8 cellular contexts compared by ENCODE assay signal in genomic region chr17:79843917-79844815, GRCh38. TPM values are rescaled to one million over a fixed set of nuclear protein-coding genes. Genes with fewer than 3 reads are reported as not detected.
DNase-seq lines count a peak whose midpoint lies in the region; ATAC-seq, FAIRE-seq and TF ChIP-seq lines count a peak whose summit lies in the region.

No MANE protein-coding gene starts in this region.

- POLR2A ChIA-PET in K562 (lab: Yijun Ruan, JAX), result interaction anchor here (0.7 kb wide), 1 partner anchor 77 kb away, joined by 3 read pairs; no protein-coding TSS in a partner anchor

- H3K79me2 ChIP-seq in MM.1S (ENCODE audit: low read length), result no peaks in the 10 kb centered on the region
- no peaks in the 10 kb centered on the region; the same call in 2 of the 3 replicates for H3K79me2 ChIP-seq in K562 (ENCODE audit: control insufficient read depth, insufficient read depth, low read length)

- no peaks in the 10 kb centered on the region for H3K9me1 ChIP-seq in K562 (ENCODE audit: control insufficient read depth, insufficient read depth, low read length)

- no peak for TF ChIP-seq POLR2A in K562 (conservative IDR thresholded peaks at IDR 0.05)

- no TSS peak for BruUV-seq in K562 (replicated peaks; lab: Mats Ljungman, UMichigan)

- no peak for FAIRE-seq in K562 (lab: Jason Lieb, UNC)

- no peaks in the 10 kb centered on the region for H3K9me2 ChIP-seq in MM.1S (replicated peaks; ENCODE audit: insufficient read depth, low read length)

- in situ Hi-C loops in K562 (cut with MboI), result no loop called here

- H3K9ac ChIP-seq in MM.1S (ENCODE audit: low read length) (no peak overlapping the region), K562 (ENCODE audit: insufficient read depth in 1 of 2, low read depth in 2 of 2, low read length in 2 of 2) (no peak overlapping the region; a peak in 2 of 4 replicates), iPS-20b (ENCODE audit: low read depth, low read length) (no peak overlapping the region)

- DNase-seq in D341Med (ENCODE audit: low spot score) (peak; percentile 85), MM.1S (no peak), K562 (ENCODE audit: extremely low read depth in 1 of 4, low spot score in 3 of 4) (no peak)
- DNase-seq in activated naive CD4-positive, alpha-beta T cell treated with Interleukin-2 at 50 U/mL for 16 hours, result no peak

- H3K36me3 ChIP-seq in MM.1S (replicated peaks; ENCODE audit: insufficient read depth, low read length) (no peaks in the 10 kb centered on the region), K562 (ENCODE audit: control insufficient read depth, insufficient read depth, low read length) (no peaks in the 10 kb centered on the region), iPS-20b (ENCODE audit: insufficient read depth, low read depth, low read length) (no peaks in the 10 kb centered on the region)

- intact Hi-C loops in K562 (cut with micrococcal nuclease), result no loop called here

- no peaks in the 10 kb centered on the region for H3K9me3 ChIP-seq in MM.1S (replicated peaks; ENCODE audit: insufficient read depth, low read length)
- no peaks in the 10 kb centered on the region for H3K9me3 ChIP-seq in K562 (replicated peaks; ENCODE audit: control insufficient read depth, insufficient read depth, low read depth, low read length)
- H3K9me3 ChIP-seq in iPS-20b (ENCODE audit: insufficient read depth, low read depth, low read length), result peaks cover 10% of the 10 kb centered on the region; the same call in 1 of the 2 replicates

- TF ChIP-seq CTCF in MM.1S (IDR thresholded peaks at IDR 0.05; ENCODE audit: low read length) (no peak), K562 (IDR thresholded peaks at IDR 0.05 in 2 of 3, conservative IDR thresholded peaks at IDR 0.05 in 1 of 3; ENCODE audit: insufficient read depth in 2 of 3, low read depth in 1 of 3, low read length in 3 of 3) (no peak)

- no peak for TF ChIP-seq RAD21 in K562 (CRISPR knock-in tag; conservative IDR thresholded peaks at IDR 0.05 in 1 of 2, IDR thresholded peaks at IDR 0.05 in 1 of 2)

- CTCF ChIA-PET in K562 (lab: Yijun Ruan, JAX; ENCODE audit: low intra/inter-chr PET ratio), result no interaction called here

- H2AFZ ChIP-seq in MM.1S (ENCODE audit: low read length) (no peak overlapping the region), K562 (ENCODE audit: low read depth, low read length) (no peak overlapping the region)

- TF ChIP-seq EP300 in K562 (IDR thresholded peaks at IDR 0.05; ENCODE audit: low read length), result no peak

- no peaks in the 10 kb centered on the region for H3K4me1 ChIP-seq in MM.1S (ENCODE audit: low read length)
- peaks cover 21 to 62% of the 10 kb centered on the region in 2 experiments for H3K4me1 ChIP-seq in K562 (replicated peaks in 1 of 2; ENCODE audit: control insufficient read depth in 2 of 2, insufficient read depth in 2 of 2, low read length in 2 of 2)
- no peaks in the 10 kb centered on the region; the same call in 1 of the 2 replicates for H3K4me1 ChIP-seq in iPS-20b (ENCODE audit: insufficient read depth, low read length)

- WGBS in K562 (ENCODE audit: insufficient coverage, low coverage, missing lambda C conversion rate), result 66% methylated on average over 6 of the region's 84 CpGs

- ATAC-seq in K562 (no peak), GM18858 (IDR thresholded peaks at IDR 0.05; ENCODE audit: unreplicated experiment) (no peak), HG03025 (IDR thresholded peaks at IDR 0.05; ENCODE audit: low FRiP score, unreplicated experiment) (no peak)

- H3K4me3 ChIP-seq in MM.1S (ENCODE audit: low read length) (peak overlapping the region; percentile 36; the same call in 1 of the 2 replicates), K562 (no peak overlapping the region), iPS-20b (ENCODE audit: low read length) (peak overlapping the region; percentile 51; the same call in 1 of the 2 replicates), skin epidermis (peak overlapping the region; percentile 24 to 51 (median 41))

- H3K4me2 ChIP-seq in MM.1S (ENCODE audit: low read depth, low read length) (peak overlapping the region; percentile 71), K562 (ENCODE audit: insufficient read depth, low read length) (no peak overlapping the region)

- H3F3A ChIP-seq in MM.1S (ENCODE audit: insufficient read depth, low read length), result no peaks in the 10 kb centered on the region

- peaks cover 3% of the 10 kb centered on the region; the same call in 1 of the 2 replicates for H4K20me1 ChIP-seq in MM.1S (ENCODE audit: insufficient read depth, low read length)
- H4K20me1 ChIP-seq in K562 (replicated peaks; ENCODE audit: control insufficient read depth, insufficient read depth, low read length), result no peaks in the 10 kb centered on the region

- H3K27me3 ChIP-seq in MM.1S (replicated peaks; ENCODE audit: insufficient read depth, low read length) (peaks cover 91% of the 10 kb centered on the region), K562 (ENCODE audit: control insufficient read depth in 2 of 2, insufficient read depth in 2 of 2, low read length in 2 of 2) (no peaks in the 10 kb centered on the region; a peak in 1 of 5 replicates), iPS-20b (ENCODE audit: insufficient read depth, low read length) (peaks cover 94% of the 10 kb centered on the region)

- H3K27ac ChIP-seq in MM.1S (ENCODE audit: low read length) (no peak overlapping the region), K562 (ENCODE audit: extremely low read depth, low read depth, low read length) (no peak overlapping the region), iPS-20b (ENCODE audit: low read length) (no peak overlapping the region), skin epidermis (peak overlapping the region in 19 of 21 experiments; percentile 4 to 87 (median 56))

TF ChIP-seq in K562, 482 proteins besides CTCF, POLR2A, EP300 and RAD21:
- TF ChIP-seq TAF9B (IDR thresholded peaks at IDR 0.05; ENCODE audit: partially characterized antibody) (no peak), ZBTB33 (CRISPR knock-in tag; IDR thresholded peaks at IDR 0.05) (peak; percentile 62; the same call in 1 of the 2 replicates)

RNA-seq across cellular contexts. Expression of gene CBX4, which starts 4.9 kb away (rescaled TPM):
- 13.6 and 28.0 TPM in 2 replicates for total RNA-seq in K562 (2011; cell fraction: chromatin; rRNA removed; ENCODE audit: low replicate concordance)
- total RNA-seq in K562 (2011; cell fraction: nucleolus; rRNA removed), result 26.3 and 29.6 TPM in 2 replicates
- 11.0 and 15.7 TPM in 2 replicates for total RNA-seq in K562 (2011; cell fraction: nucleoplasm; rRNA removed)
- total RNA-seq in K562 (2014; rRNA removed) (42.3 and 42.4 TPM in 2 replicates), K562 (2014; rRNA removed; fragmentation: Illumina TruSeq; extraction: Trizol) (4.4 and 4.7 TPM in 2 replicates), K562 (2015; rRNA removed; fragmentation: Illumina TruSeq; extraction: Trizol) (13.5 and 14.7 TPM in 2 replicates), K562 (2021) (48.5 and 50.5 TPM in 2 replicates)
- polyA plus RNA-seq in K562 (2011; rRNA removed) (7.8 and 13.5 TPM in 2 replicates), K562 (2014; fragmentation: Illumina TruSeq; extraction: Trizol) (10.0 and 16.4 TPM in 2 replicates), K562 (2014; fragmentation: Nextera tagmentation; extraction: Ambion mirVana) (1 to 10 TPM in 1 of 2 experiments, under 1 TPM in 1; 0.98 to 1.1 TPM), K562 (2014; rRNA removed) (34.8 and 40.7 TPM in 2 replicates)
- 12.6 and 29.1 TPM in 2 replicates for polyA plus RNA-seq in K562 (2011; cell fraction: cytosol; rRNA removed)
- polyA plus RNA-seq in K562 (2011; cell fraction: nucleus; rRNA removed), result 23.9 and 38.8 TPM in 2 replicates
- polyA plus RNA-seq in K562 (2012), result 22.9 and 60.2 TPM in 2 replicates
- polyA minus RNA-seq in K562 (2011; rRNA and poly(A)+ RNA removed), result 7.2 and 7.6 TPM in 2 replicates
- polyA minus RNA-seq in K562 (2011; cell fraction: cytosol; rRNA and poly(A)+ RNA removed), result 18.7 and 24.1 TPM in 2 replicates
- 12.4 and 16.4 TPM in 2 replicates for polyA minus RNA-seq in K562 (2011; cell fraction: nucleus; rRNA and poly(A)+ RNA removed)

RNA-seq across cellular contexts. Expression of gene CBX8, which starts 47.3 kb away (rescaled TPM):
- 2.1 and 2.7 TPM in 2 replicates for total RNA-seq in K562 (2011; cell fraction: chromatin; rRNA removed; ENCODE audit: low replicate concordance)
- 2.3 and 2.9 TPM in 2 replicates for total RNA-seq in K562 (2011; cell fraction: nucleolus; rRNA removed)
- total RNA-seq in K562 (2011; cell fraction: nucleoplasm; rRNA removed), result 2.0 and 2.7 TPM in 2 replicates
- total RNA-seq in K562 (2014; rRNA removed) (4.9 and 7.1 TPM in 2 replicates), K562 (2014; rRNA removed; fragmentation: Illumina TruSeq; extraction: Trizol) (1.8 and 1.9 TPM in 2 replicates), K562 (2015; rRNA removed; fragmentation: Illumina TruSeq; extraction: Trizol) (6.6 and 6.7 TPM in 2 replicates), K562 (2021) (11.9 and 12.0 TPM in 2 replicates)
- polyA plus RNA-seq in K562 (2011; rRNA removed) (0.52 and 0.72 TPM in 2 replicates), K562 (2014; fragmentation: Illumina TruSeq; extraction: Trizol) (2.6 and 3.4 TPM in 2 replicates), K562 (2014; fragmentation: Nextera tagmentation; extraction: Ambion mirVana) (under 1 TPM; 0.08 to 0.21 TPM), K562 (2014; rRNA removed) (4.7 and 6.7 TPM in 2 replicates)
- 0.80 and 1.1 TPM in 2 replicates for polyA plus RNA-seq in K562 (2011; cell fraction: cytosol; rRNA removed)
- polyA plus RNA-seq in K562 (2011; cell fraction: nucleus; rRNA removed), result 2.4 and 2.6 TPM in 2 replicates
- polyA plus RNA-seq in K562 (2012), result 5.7 and 8.8 TPM in 2 replicates
- polyA minus RNA-seq in K562 (2011; rRNA and poly(A)+ RNA removed), result 0.45 and 0.56 TPM in 2 replicates
- polyA minus RNA-seq in K562 (2011; cell fraction: cytosol; rRNA and poly(A)+ RNA removed), result 0.86 and 2.7 TPM in 2 replicates
- 0.67 and 2.1 TPM in 2 replicates for polyA minus RNA-seq in K562 (2011; cell fraction: nucleus; rRNA and poly(A)+ RNA removed)

Comparison
In these comparisons a context has a peak if more than half of its experiments do, and no peak if none do; other contexts are left out.
1. H3K27ac ChIP-seq: peak in skin epidermis (19 of 21); none in MM.1S (single experiment), K562 (single experiment) and iPS-20b (single experiment).